Comparison of ENCODE assay signal across 8 cellular contexts in genomic region chr1:101128211-101128727, GRCh38.
DNase-seq lines count a peak whose midpoint lies in the region; ATAC-seq and TF ChIP-seq lines count a peak whose summit lies in the region.

No MANE protein-coding gene starts in this region.

- H3K27me3 ChIP-seq in OCI-LY3 (ENCODE audit: low read depth, low read length) (peaks cover 4% of the 10 kb centered on the region; the same call in 1 of the 2 replicates), stomach (no peaks in the 10 kb centered on the region)

- intact Hi-C loops in stomach (cut with DNase I; ENCODE audit: low total_unique reads), result no loop called here

- no peak for TF ChIP-seq EP300 in stomach (IDR thresholded peaks at IDR 0.05)

- H3K9ac ChIP-seq in OCI-LY3 (ENCODE audit: low read length), result no peak overlapping the region

- H3K4me1 ChIP-seq in OCI-LY3 (ENCODE audit: low read length) (peaks cover 14% of the 10 kb centered on the region), stomach (no peaks in the 10 kb centered on the region)

- H3K36me3 ChIP-seq in OCI-LY3 (replicated peaks; ENCODE audit: low read depth, low read length) (no peaks in the 10 kb centered on the region), stomach (no peaks in the 10 kb centered on the region)

- H3K4me3 ChIP-seq in OCI-LY3 (ENCODE audit: low read length), result peak overlapping the region; percentile 47; the same call in 1 of the 2 replicates
- no peak overlapping the region for H3K4me3 ChIP-seq in stomach

- no peaks in the 10 kb centered on the region for H4K20me1 ChIP-seq in OCI-LY3 (ENCODE audit: insufficient read depth, low read length)

- WGBS in stomach, 5 donors, result 34 to 54% (median 50%) methylated on average over 3 of the region's 3 CpGs

- DNase-seq in left kidney (ENCODE audit: low read depth, low spot score) (peak; percentile 21), NCI-H2081 treated with DMSO at 0.1 percent for 48 hours (lab: John Stamatoyannopoulos, UW) (no peak), stomach (no peak), cerebellum (ENCODE audit: low spot score) (no peak)
- DNase-seq in stimulated activated CD4-positive, alpha-beta T cell treated with anti-CD3 and anti-CD28 coated beads, Interleukin-1b, Interleukin-23, amount 100 ng/mL, for 48 hours, result no peak

- no peak overlapping the region for H3K27ac ChIP-seq in OCI-LY3 (ENCODE audit: low read length)
- H3K27ac ChIP-seq in stomach, result no peak overlapping the region

- peak overlapping the region; percentile 54 for H3K4me2 ChIP-seq in OCI-LY3 (ENCODE audit: low read length)

- peak; percentile 91 for ATAC-seq in GM19025 (IDR thresholded peaks at IDR 0.05; ENCODE audit: low read depth, unreplicated experiment)
- peak; percentile 91 for ATAC-seq in HG02678 (IDR thresholded peaks at IDR 0.05; ENCODE audit: unreplicated experiment)

- no peak for TF ChIP-seq CTCF in OCI-LY3 (IDR thresholded peaks at IDR 0.05; ENCODE audit: low read depth, low read length)
- TF ChIP-seq CTCF in stomach (IDR thresholded peaks at IDR 0.05), result no peak

- H3K79me2 ChIP-seq in OCI-LY3 (ENCODE audit: low read length), result no peaks in the 10 kb centered on the region

- no peak for TF ChIP-seq POLR2A in stomach (IDR thresholded peaks at IDR 0.05)

- no peak overlapping the region for H2AFZ ChIP-seq in OCI-LY3 (ENCODE audit: low read depth, low read length)

- H3K9me3 ChIP-seq in OCI-LY3 (ENCODE audit: insufficient read depth, low read length), result no peaks in the 10 kb centered on the region
- no peaks in the 10 kb centered on the region for H3K9me3 ChIP-seq in stomach
